In the genomic region with DNA sequence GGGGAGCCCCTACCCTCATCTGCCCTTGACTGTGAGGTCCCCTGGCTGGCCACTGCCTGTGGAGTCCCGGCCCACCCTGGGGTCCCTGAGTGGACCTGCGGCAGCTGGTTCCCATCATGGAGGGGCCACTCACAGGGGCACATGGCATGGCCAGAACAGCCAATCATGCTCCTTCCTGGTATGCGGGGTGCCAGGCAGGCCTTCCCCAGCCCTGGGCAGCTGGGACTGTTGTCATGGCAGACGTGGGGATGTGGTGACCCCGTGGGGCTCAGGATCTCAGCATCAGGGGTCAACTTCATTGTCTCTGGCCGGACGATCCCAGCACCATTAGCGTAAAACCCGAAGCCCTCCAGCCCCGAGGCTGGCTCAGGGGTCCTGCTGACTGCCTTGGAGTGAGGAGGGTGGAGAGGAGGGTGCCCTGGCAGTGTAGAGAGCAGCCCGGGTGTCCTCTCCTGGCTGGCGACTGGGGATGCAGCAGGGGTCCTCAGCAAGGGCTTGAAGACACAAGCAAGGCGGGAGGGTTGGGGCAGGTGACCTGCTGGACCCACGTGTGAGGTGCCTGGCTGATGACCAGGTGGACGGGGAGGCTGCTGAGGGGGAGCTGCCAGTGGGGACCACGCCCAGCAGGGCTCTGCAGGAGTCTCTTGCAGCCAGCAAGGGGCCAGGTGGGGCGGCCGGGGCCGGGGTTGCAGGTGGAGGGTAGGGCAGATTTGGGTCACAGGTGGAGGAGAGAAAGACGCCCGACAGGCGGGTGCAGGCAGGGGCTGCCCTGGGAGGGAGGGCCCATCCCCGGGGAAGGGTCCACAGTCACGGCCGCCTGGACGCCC, we compare ENCODE assay signal across 1 cellular context.
TF ChIP-seq lines count a peak whose summit lies in the region.

No MANE protein-coding gene starts in this region.

TF ChIP-seq in IMR-90, 13 proteins besides CTCF, POLR2A, EP300 and RAD21:
- TF ChIP-seq MAFK (IDR thresholded peaks at IDR 0.05; ENCODE audit: low read depth, low read length) (no peak), NFE2L2 (IDR thresholded peaks at IDR 0.05; ENCODE audit: low read depth, low read length) (no peak), MXI1 (IDR thresholded peaks at IDR 0.05; ENCODE audit: borderline replicate concordance, low read depth, low read length) (no peak), BHLHE40 (IDR thresholded peaks at IDR 0.05; ENCODE audit: low read depth, low read length) (no peak), CEBPB (IDR thresholded peaks at IDR 0.05; ENCODE audit: low read depth, low read length) (no peak), RFX5 (IDR thresholded peaks at IDR 0.05; ENCODE audit: low read depth, low read length) (no peak), FOS (IDR thresholded peaks at IDR 0.05; ENCODE audit: low read depth, low read length) (no peak), RCOR1 (IDR thresholded peaks at IDR 0.05; ENCODE audit: insufficient replicate concordance, low read length) (no peak), CHD1 (IDR thresholded peaks at IDR 0.05; ENCODE audit: low read depth, low read length) (no peak), MAZ (IDR thresholded peaks at IDR 0.05; ENCODE audit: borderline replicate concordance, low read depth, low read length) (no peak), SMC3 (IDR thresholded peaks at IDR 0.05; ENCODE audit: low read depth, low read length) (no peak)
- TF ChIP-seq, protein P1, sequence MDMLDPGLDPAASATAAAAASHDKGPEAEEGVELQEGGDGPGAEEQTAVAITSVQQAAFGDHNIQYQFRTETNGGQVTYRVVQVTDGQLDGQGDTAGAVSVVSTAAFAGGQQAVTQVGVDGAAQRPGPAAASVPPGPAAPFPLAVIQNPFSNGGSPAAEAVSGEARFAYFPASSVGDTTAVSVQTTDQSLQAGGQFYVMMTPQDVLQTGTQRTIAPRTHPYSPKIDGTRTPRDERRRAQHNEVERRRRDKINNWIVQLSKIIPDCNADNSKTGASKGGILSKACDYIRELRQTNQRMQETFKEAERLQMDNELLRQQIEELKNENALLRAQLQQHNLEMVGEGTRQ (IDR thresholded peaks at IDR 0.05; ENCODE audit: low read depth, low read length), result no peak
- TF ChIP-seq, protein P2, sequence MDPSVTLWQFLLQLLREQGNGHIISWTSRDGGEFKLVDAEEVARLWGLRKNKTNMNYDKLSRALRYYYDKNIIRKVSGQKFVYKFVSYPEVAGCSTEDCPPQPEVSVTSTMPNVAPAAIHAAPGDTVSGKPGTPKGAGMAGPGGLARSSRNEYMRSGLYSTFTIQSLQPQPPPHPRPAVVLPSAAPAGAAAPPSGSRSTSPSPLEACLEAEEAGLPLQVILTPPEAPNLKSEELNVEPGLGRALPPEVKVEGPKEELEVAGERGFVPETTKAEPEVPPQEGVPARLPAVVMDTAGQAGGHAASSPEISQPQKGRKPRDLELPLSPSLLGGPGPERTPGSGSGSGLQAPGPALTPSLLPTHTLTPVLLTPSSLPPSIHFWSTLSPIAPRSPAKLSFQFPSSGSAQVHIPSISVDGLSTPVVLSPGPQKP (IDR thresholded peaks at IDR 0.05; ENCODE audit: borderline replicate concordance, low read depth, low read length), result no peak
